ENCODE assay signal across 23 cellular contexts in genomic region chr7:52911326-52911725, GRCh38.
"Had no signal": no experiment of that assay in that cellular context is flagged by ENCODE, and none has a peak within 500 bp of the region (broad histone marks: within the 10 kb centered on the region; RNA-seq: fewer than 3 reads in every experiment).

No MANE protein-coding gene starts in this region.

- H3K9me3 ChIP-seq: colonic mucosa, gastrocnemius medialis, lower lobe of right lung had no signal

- ATAC-seq: effector memory CD8-positive, alpha-beta T cell; esophagus mucosa; gastrocnemius medialis; left cardiac atrium; left lung; left ventricle myocardium superior had no signal

- DNase-seq: colonic mucosa; cortex of kidney; effector CD8-positive, alpha-beta T cell; effector memory CD8-positive, alpha-beta T cell; endodermal cell; erythroblast; esophagus squamous epithelium; foreskin fibroblast; foreskin melanocyte; gastrocnemius medialis; glutamatergic neuron; head of caudate nucleus; heart right ventricle; hippocampal formation; left cardiac atrium; left lung; left ventricle myocardium superior; lower lobe of right lung; mammary epithelial cell; mesendoderm; midbrain had no signal

- H3K27ac ChIP-seq: colonic mucosa, epithelial cell of prostate, esophagus squamous epithelium, gastrocnemius medialis, heart right ventricle, left lung, lower lobe of right lung had no signal

- H3K4me1 ChIP-seq: colonic mucosa, esophagus squamous epithelium, gastrocnemius medialis, heart right ventricle, left lung, lower lobe of right lung had no signal

- H3K27me3 ChIP-seq: colonic mucosa, esophagus squamous epithelium, gastrocnemius medialis, heart right ventricle, left lung had no signal

- H3K36me3 ChIP-seq: colonic mucosa, esophagus squamous epithelium, gastrocnemius medialis, heart right ventricle, left lung, lower lobe of right lung had no signal

- H3K4me3 ChIP-seq: colonic mucosa, esophagus squamous epithelium, gastrocnemius medialis, heart right ventricle, left lung, lower lobe of right lung had no signal
